In genomic region chr3:11582123-11582968, GRCh38 we compare ENCODE assay signal across 8 cellular contexts.
DNase-seq lines count a peak whose midpoint lies in the region; ATAC-seq and TF ChIP-seq lines count a peak whose summit lies in the region.

No MANE protein-coding gene starts in this region.

- ATAC-seq in GM19463 (IDR thresholded peaks at IDR 0.05; ENCODE audit: unreplicated experiment) (peak; percentile 70), GM21447 (IDR thresholded peaks at IDR 0.05; ENCODE audit: unreplicated experiment) (no peak), HG03159 (IDR thresholded peaks at IDR 0.05; ENCODE audit: unreplicated experiment) (no peak)

- TF ChIP-seq POLR2A in stomach (IDR thresholded peaks at IDR 0.05): no peak

- H3K4me3 ChIP-seq in stomach: peak overlapping the region; percentile 29 to 43 (median 35)

- H3K9me3 ChIP-seq in stomach: no peaks in the 10 kb centered on the region

- DNase-seq in ACHN: peak; percentile 56
- peak; percentile 1 for DNase-seq in NOMO-1 treated with dmso at 0.1 percent for 144 hours (lab: John Stamatoyannopoulos, UW; ENCODE audit: unreplicated experiment)
- DNase-seq in left kidney (ENCODE audit: low read depth, low spot score): peak; percentile 94
- DNase-seq in stomach: peak; percentile 68

- no peak for TF ChIP-seq EP300 in stomach (IDR thresholded peaks at IDR 0.05)

- H3K27ac ChIP-seq in cingulate gyrus (ENCODE audit: low read depth, low read length) (peak overlapping the region; percentile 93), stomach (peak overlapping the region; percentile 69 to 81 (median 74))

- no peak for TF ChIP-seq CTCF in stomach (IDR thresholded peaks at IDR 0.05)

- no peaks in the 10 kb centered on the region for H3K36me3 ChIP-seq in stomach

- H3K4me1 ChIP-seq in stomach: peaks cover 32 to 63% (median 45%) of the 10 kb centered on the region in 4 donors

- no peaks in the 10 kb centered on the region for H3K27me3 ChIP-seq in stomach

- in situ Hi-C loops in ACHN (cut with HindIII; ENCODE audit: low pct_ligation_motif_present, low pct_unique_long_range_greater_than_20kb, low sequenced_read_pairs): no loop called here

- 9 to 18% (median 14%) methylated on average over 13 to 14 of the region's 14 CpGs for WGBS in stomach, 5 donors

- intact Hi-C loops in stomach (cut with DNase I; ENCODE audit: low total_unique reads): no loop called here

Comparison
In these comparisons a context has a peak if more than half of its experiments do, and no peak if none do; other contexts are left out.
1. DNase-seq: peak in every context shown above with its lines; median percentile 94 in left kidney; 68 in stomach; 56 in ACHN; 1 in NOMO-1 treated with dmso at 0.1 percent for 144 hours.